Comparison of ENCODE assay signal across 16 cellular contexts in genomic region chr6:45369870-45370269, GRCh38. TPM values are rescaled to one million over a fixed set of nuclear protein-coding genes. Genes with fewer than 3 reads are reported as not detected.
A peak's percentile ranks its signal among the peaks of the same experiment; 100 is the strongest.
DNase-seq lines count a peak whose midpoint lies in the region; ATAC-seq and TF ChIP-seq lines count a peak whose summit lies in the region.
"Had no signal": no experiment of that assay in that cellular context is flagged by ENCODE, and none has a peak within 500 bp of the region (broad histone marks: within the 10 kb centered on the region; RNA-seq: fewer than 3 reads in every experiment).

No MANE protein-coding gene starts in this region.

- peaks cover 17% of the 10 kb centered on the region for H3K4me1 ChIP-seq in OCI-LY3 (ENCODE audit: low read length)

- H2AFZ ChIP-seq in OCI-LY3 (ENCODE audit: low read depth, low read length) = no peak overlapping the region

- H3K27ac ChIP-seq in OCI-LY3 (ENCODE audit: low read length) = no peak overlapping the region

- H3K4me1 Mint-ChIP-seq in activated naive CD8-positive, alpha-beta T cell treated with anti-CD3 and anti-CD28 coated beads for 36 hours = peaks cover 49% of the 10 kb centered on the region
- peaks cover 10 to 55% (median 30%) of the 10 kb centered on the region in 4 donors for H3K4me1 Mint-ChIP-seq in naive thymus-derived CD8-positive, alpha-beta T cell
- H3K4me1 Mint-ChIP-seq in endothelial cell (ENCODE audit: unreplicated experiment) = peaks cover 28% of the 10 kb centered on the region

- no peak overlapping the region for H3K9ac ChIP-seq in OCI-LY3 (ENCODE audit: low read length)

- no peaks in the 10 kb centered on the region for H3K27me3 ChIP-seq in OCI-LY3 (ENCODE audit: low read depth, low read length)

- H3K4me3 ChIP-seq in OCI-LY3 (ENCODE audit: low read length) = no peak overlapping the region

- H3K27ac Mint-ChIP-seq in activated naive CD8-positive, alpha-beta T cell treated with anti-CD3 and anti-CD28 coated beads for 36 hours = peak overlapping the region; percentile 9
- peak overlapping the region in 8 of 10 donors; percentile 3 to 78 (median 28) for H3K27ac Mint-ChIP-seq in naive thymus-derived CD8-positive, alpha-beta T cell
- no peak overlapping the region for H3K27ac Mint-ChIP-seq in endothelial cell (ENCODE audit: unreplicated experiment)

- no peaks in the 10 kb centered on the region for H3K79me2 ChIP-seq in OCI-LY3 (ENCODE audit: low read length)

- ATAC-seq in naive thymus-derived CD8-positive, alpha-beta T cell = no peak
- ATAC-seq: HepG2 had no signal

- peak overlapping the region; percentile 18 for H3K4me2 ChIP-seq in OCI-LY3 (ENCODE audit: low read length)

- TF ChIP-seq CTCF in OCI-LY3 (IDR thresholded peaks at IDR 0.05; ENCODE audit: low read depth, low read length) = no peak
- TF ChIP-seq CTCF in endothelial cell (IDR thresholded peaks at IDR 0.05; ENCODE audit: unreplicated experiment) = no peak

- H3K36me3 Mint-ChIP-seq in activated naive CD8-positive, alpha-beta T cell treated with anti-CD3 and anti-CD28 coated beads for 36 hours = peaks cover 25% of the 10 kb centered on the region
- peaks cover 4 to 39% (median 16%) of the 10 kb centered on the region in 3 donors for H3K36me3 Mint-ChIP-seq in naive thymus-derived CD8-positive, alpha-beta T cell
- H3K36me3 Mint-ChIP-seq in endothelial cell (ENCODE audit: low read depth, unreplicated experiment) = no peaks in the 10 kb centered on the region

- CTCF ChIA-PET in HEK293T (lab: Yijun Ruan, JAX) = no interaction called here

- POLR2A ChIA-PET in naive thymus-derived CD8-positive, alpha-beta T cell (lab: Charles Lee) = no interaction called here
- POLR2A ChIA-PET in HEK293T (lab: Yijun Ruan, JAX) = no interaction called here

- no peaks in the 10 kb centered on the region for H3K27me3 Mint-ChIP-seq in activated naive CD8-positive, alpha-beta T cell treated with anti-CD3 and anti-CD28 coated beads for 36 hours
- H3K27me3 Mint-ChIP-seq in naive thymus-derived CD8-positive, alpha-beta T cell = no peaks in the 10 kb centered on the region
- no peaks in the 10 kb centered on the region for H3K27me3 Mint-ChIP-seq in endothelial cell (ENCODE audit: unreplicated experiment)

- no peaks in the 10 kb centered on the region for H3K36me3 ChIP-seq in OCI-LY3 (replicated peaks; ENCODE audit: low read depth, low read length)

- H3K9me3 Mint-ChIP-seq in activated naive CD8-positive, alpha-beta T cell treated with anti-CD3 and anti-CD28 coated beads for 36 hours = peaks cover 5% of the 10 kb centered on the region
- H3K9me3 Mint-ChIP-seq in naive thymus-derived CD8-positive, alpha-beta T cell = no peaks in the 10 kb centered on the region
- no peaks in the 10 kb centered on the region for H3K9me3 Mint-ChIP-seq in endothelial cell (ENCODE audit: unreplicated experiment)

- DNase-seq in H4 (ENCODE audit: low spot score) (peak; percentile 16), endothelial cell (ENCODE audit: low spot score) (no peak), hepatic stellate cell (ENCODE audit: low spot score) (no peak), HEK293T (ENCODE audit: extremely low spot score) (no peak)
- DNase-seq in activated naive CD8-positive, alpha-beta T cell treated with anti-CD3 and anti-CD28 coated beads for 36 hours = no peak
- no peak for DNase-seq in naive thymus-derived CD8-positive, alpha-beta T cell
- DNase-seq: C1 segment of cervical spinal cord, DMS 273 treated with DMSO at 0.1 percent for 48 hours, GF-D8, H7, NCI-H1436, NCI-H2029 treated with DMSO at 0.1 percent for 48 hours, NCI-H2171 treated with DMSO at 0.1 percent for 48 hours, NCI-H774 had no signal

- H4K20me1 ChIP-seq in OCI-LY3 (ENCODE audit: insufficient read depth, low read length) = no peaks in the 10 kb centered on the region

- H3K9me3 ChIP-seq in OCI-LY3 (ENCODE audit: insufficient read depth, low read length) = no peaks in the 10 kb centered on the region

- no peak overlapping the region for H3K4me3 Mint-ChIP-seq in activated naive CD8-positive, alpha-beta T cell treated with anti-CD3 and anti-CD28 coated beads for 36 hours
- no peak overlapping the region for H3K4me3 Mint-ChIP-seq in naive thymus-derived CD8-positive, alpha-beta T cell
- no peak overlapping the region for H3K4me3 Mint-ChIP-seq in endothelial cell (ENCODE audit: unreplicated experiment)

TF ChIP-seq in HEK293T, 16 proteins besides CTCF, POLR2A, EP300 and RAD21:
- TF ChIP-seq CTBP1 (IDR thresholded peaks at IDR 0.05; ENCODE audit: borderline replicate concordance) = no peak
- TF ChIP-seq HDGF (IDR thresholded peaks at IDR 0.05; ENCODE audit: borderline replicate concordance) = no peak
- no peak for TF ChIP-seq LEF1 (IDR thresholded peaks at IDR 0.05; ENCODE audit: borderline replicate concordance)
- TF ChIP-seq FOXM1 (IDR thresholded peaks at IDR 0.05; ENCODE audit: borderline replicate concordance) = no peak
- no peak for TF ChIP-seq FOXK2 (IDR thresholded peaks at IDR 0.05)
- no peak for TF ChIP-seq NFRKB (IDR thresholded peaks at IDR 0.05)
- no peak for TF ChIP-seq ZNF384 (IDR thresholded peaks at IDR 0.05)
- no peak for TF ChIP-seq ELF4 (IDR thresholded peaks at IDR 0.05)
- TF ChIP-seq BHLHE40 (IDR thresholded peaks at IDR 0.05; ENCODE audit: borderline replicate concordance) = no peak
- no peak for TF ChIP-seq FOXA1 (IDR thresholded peaks at IDR 0.05)
- no peak for TF ChIP-seq TARDBP (IDR thresholded peaks at IDR 0.05)
- no peak for TF ChIP-seq SUZ12 (IDR thresholded peaks at IDR 0.05)
- no peak for TF ChIP-seq L3MBTL2 (conservative IDR thresholded peaks at IDR 0.05)
- TF ChIP-seq SP1 (IDR thresholded peaks at IDR 0.05) = no peak
- no peak for TF ChIP-seq ARNT (IDR thresholded peaks at IDR 0.05)
- no peak for TF ChIP-seq PKNOX1 (IDR thresholded peaks at IDR 0.05)

RNA-seq across cellular contexts. Expression of gene SUPT3H, which starts 7.9 kb away (rescaled TPM):
- 5.9 and 7.5 TPM in 2 replicates for total RNA-seq in H4 (2014; rRNA removed; shearing (Covaris generic))
- 10 to 100 TPM; 13.6 to 14.4 TPM for total RNA-seq in activated naive CD8-positive, alpha-beta T cell treated with anti-CD3 and anti-CD28 coated beads for 36 hours
- 10 to 100 TPM; 19.4 to 20.6 TPM for total RNA-seq in naive thymus-derived CD8-positive, alpha-beta T cell
- polyA plus RNA-seq in naive thymus-derived CD8-positive, alpha-beta T cell = 10 to 100 TPM; 16.9 to 20.8 (median 20.0) TPM
- total RNA-seq in endothelial cell (ENCODE audit: unreplicated experiment) = 28.5 TPM

RNA-seq across cellular contexts. Expression of gene RUNX2, which starts 41.7 kb away (rescaled TPM):
- 18.3 and 37.7 TPM in 2 replicates for total RNA-seq in H4 (2014; rRNA removed; shearing (Covaris generic))
- total RNA-seq in activated naive CD8-positive, alpha-beta T cell treated with anti-CD3 and anti-CD28 coated beads for 36 hours = 1 to 10 TPM; 4.8 to 5.8 TPM
- total RNA-seq in naive thymus-derived CD8-positive, alpha-beta T cell = 10 to 100 TPM; 36.7 TPM
- polyA plus RNA-seq in naive thymus-derived CD8-positive, alpha-beta T cell = 10 to 100 TPM; 31.3 to 44.3 (median 42.5) TPM
- total RNA-seq in endothelial cell (ENCODE audit: unreplicated experiment) = 1.8 TPM
- total RNA-seq: HepG2 had no signal
- polyA plus RNA-seq: HepG2 had no signal
